ENCODE assay signal across 1 cellular context in the genomic region with DNA sequence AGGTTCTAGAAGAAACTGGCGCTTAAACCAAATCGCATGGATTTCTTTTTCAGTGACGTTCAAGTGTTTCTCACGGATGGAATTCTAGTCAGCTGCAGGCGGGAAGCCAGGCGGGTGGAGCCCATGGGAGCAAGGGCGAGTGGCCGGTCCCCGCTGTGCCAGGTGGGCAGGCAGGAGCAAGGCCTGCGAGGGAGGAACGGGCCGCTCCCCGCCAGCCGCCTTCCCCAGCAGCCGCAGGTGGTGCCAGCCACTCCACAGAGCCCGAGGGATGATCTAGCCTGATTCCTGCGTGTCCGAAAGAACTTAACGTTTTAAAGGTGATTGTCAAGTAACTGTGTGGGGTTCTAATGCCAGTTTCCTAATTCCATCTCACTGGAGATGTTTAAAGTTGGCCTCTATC.
TF ChIP-seq lines count a peak whose summit lies in the region.

No MANE protein-coding gene starts in this region.

TF ChIP-seq in GM23338, 12 proteins besides CTCF, POLR2A, EP300 and RAD21 (continued from another document):
- TF ChIP-seq ZNF114 (CRISPR knock-in tag; IDR thresholded peaks at IDR 0.05): no peak
- TF ChIP-seq EZH2 (IDR thresholded peaks at IDR 0.05; ENCODE audit: low read depth, unreplicated experiment): no peak
